Comparison of ENCODE assay signal across 1 cellular context in the genomic region with DNA sequence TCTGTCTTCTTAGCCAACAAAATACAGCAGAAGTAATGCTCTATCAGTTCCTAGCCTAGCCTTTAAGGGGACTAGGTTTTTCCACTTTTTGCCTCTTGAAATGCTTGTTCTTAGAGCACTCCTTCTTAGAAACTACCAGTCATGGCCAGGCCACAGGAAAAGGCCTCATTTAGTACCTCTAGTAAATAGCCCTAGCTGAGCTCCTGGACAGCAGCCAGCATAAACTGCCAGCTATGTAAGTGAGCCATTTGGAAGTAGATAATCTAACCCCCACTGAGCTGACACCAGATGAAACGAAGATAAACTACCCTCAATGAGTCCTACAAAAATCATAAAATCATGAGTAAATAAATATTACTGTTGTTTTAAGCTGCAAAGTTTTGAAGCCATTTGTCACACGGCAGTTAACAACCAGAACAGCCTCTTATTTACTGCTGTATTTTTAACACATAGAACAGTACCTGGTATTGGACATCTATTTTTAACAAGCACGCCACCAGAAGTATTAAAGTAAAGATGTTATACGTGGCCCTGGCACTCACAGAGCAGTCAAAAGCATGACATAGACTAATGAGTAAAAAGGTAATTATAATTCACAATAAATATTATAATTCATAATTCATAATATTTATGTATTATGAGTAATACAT.
TF ChIP-seq lines count a peak whose summit lies in the region.

No MANE protein-coding gene starts in this region.

TF ChIP-seq in SK-N-SH treated with all-trans-retinoic acid at 6 μM for 48 hours, 23 proteins besides CTCF, POLR2A, EP300 and RAD21 (continued from another document):
- TF ChIP-seq, protein P1, sequence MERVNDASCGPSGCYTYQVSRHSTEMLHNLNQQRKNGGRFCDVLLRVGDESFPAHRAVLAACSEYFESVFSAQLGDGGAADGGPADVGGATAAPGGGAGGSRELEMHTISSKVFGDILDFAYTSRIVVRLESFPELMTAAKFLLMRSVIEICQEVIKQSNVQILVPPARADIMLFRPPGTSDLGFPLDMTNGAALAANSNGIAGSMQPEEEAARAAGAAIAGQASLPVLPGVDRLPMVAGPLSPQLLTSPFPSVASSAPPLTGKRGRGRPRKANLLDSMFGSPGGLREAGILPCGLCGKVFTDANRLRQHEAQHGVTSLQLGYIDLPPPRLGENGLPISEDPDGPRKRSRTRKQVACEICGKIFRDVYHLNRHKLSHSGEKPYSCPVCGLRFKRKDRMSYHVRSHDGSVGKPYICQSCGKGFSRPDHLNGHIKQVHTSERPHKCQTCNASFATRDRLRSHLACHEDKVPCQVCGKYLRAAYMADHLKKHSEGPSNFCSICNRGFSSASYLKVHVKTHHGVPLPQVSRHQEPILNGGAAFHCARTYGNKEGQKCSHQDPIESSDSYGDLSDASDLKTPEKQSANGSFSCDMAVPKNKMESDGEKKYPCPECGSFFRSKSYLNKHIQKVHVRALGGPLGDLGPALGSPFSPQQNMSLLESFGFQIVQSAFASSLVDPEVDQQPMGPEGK (CRISPR knock-in tag; IDR thresholded peaks at IDR 0.05; ENCODE audit: borderline replicate concordance), result no peak
- TF ChIP-seq, protein P2, sequence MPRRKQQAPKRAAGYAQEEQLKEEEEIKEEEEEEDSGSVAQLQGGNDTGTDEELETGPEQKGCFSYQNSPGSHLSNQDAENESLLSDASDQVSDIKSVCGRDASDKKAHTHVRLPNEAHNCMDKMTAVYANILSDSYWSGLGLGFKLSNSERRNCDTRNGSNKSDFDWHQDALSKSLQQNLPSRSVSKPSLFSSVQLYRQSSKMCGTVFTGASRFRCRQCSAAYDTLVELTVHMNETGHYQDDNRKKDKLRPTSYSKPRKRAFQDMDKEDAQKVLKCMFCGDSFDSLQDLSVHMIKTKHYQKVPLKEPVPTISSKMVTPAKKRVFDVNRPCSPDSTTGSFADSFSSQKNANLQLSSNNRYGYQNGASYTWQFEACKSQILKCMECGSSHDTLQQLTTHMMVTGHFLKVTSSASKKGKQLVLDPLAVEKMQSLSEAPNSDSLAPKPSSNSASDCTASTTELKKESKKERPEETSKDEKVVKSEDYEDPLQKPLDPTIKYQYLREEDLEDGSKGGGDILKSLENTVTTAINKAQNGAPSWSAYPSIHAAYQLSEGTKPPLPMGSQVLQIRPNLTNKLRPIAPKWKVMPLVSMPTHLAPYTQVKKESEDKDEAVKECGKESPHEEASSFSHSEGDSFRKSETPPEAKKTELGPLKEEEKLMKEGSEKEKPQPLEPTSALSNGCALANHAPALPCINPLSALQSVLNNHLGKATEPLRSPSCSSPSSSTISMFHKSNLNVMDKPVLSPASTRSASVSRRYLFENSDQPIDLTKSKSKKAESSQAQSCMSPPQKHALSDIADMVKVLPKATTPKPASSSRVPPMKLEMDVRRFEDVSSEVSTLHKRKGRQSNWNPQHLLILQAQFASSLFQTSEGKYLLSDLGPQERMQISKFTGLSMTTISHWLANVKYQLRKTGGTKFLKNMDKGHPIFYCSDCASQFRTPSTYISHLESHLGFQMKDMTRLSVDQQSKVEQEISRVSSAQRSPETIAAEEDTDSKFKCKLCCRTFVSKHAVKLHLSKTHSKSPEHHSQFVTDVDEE (CRISPR knock-in tag; IDR thresholded peaks at IDR 0.05), result no peak
- TF ChIP-seq ZNF565 (CRISPR knock-in tag; conservative IDR thresholded peaks at IDR 0.05; ENCODE audit: low read depth), result no peak
